In the genomic region with DNA sequence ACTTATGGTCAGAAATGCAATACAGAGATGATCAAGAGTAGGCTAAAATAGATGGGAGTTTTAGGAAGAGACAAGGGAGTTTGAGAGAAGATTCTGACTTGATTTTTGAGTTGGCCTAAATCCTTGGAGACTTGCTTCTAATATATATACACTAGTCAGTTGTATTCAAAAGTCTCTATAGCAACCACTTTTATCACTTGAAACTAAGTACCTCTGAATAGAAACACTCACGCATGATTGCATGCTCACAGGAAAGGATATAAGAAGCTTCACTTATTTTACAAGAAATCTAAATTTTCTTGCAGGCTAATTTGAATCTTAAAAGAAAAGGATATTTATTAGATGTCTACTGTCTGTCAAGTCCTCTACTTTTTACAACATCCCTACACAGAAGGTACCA, we compare ENCODE assay signal across 15 cellular contexts.
DNase-seq lines count a peak whose midpoint lies in the region; ATAC-seq and TF ChIP-seq lines count a peak whose summit lies in the region.
"Had no signal": no experiment of that assay in that cellular context is flagged by ENCODE, and none has a peak within 500 bp of the region (broad histone marks: within the 10 kb centered on the region; RNA-seq: fewer than 3 reads in every experiment).

No MANE protein-coding gene starts in this region.

- ATAC-seq in GM18909 (IDR thresholded peaks at IDR 0.05; ENCODE audit: poor library complexity, unreplicated experiment): peak; percentile 47
- peak; percentile 47 for ATAC-seq in HG02610 (IDR thresholded peaks at IDR 0.05; ENCODE audit: unreplicated experiment)
- ATAC-seq in HG03378 (IDR thresholded peaks at IDR 0.05; ENCODE audit: unreplicated experiment): peak; percentile 47
- peak; percentile 55 to 67 for ATAC-seq in naive B cell (ENCODE audit: low read depth in 2 of 2)
- no peak for ATAC-seq in heart right ventricle
- ATAC-seq: esophagus mucosa had no signal

- no peak overlapping the region for H3K27ac ChIP-seq in heart right ventricle
- H3K27ac ChIP-seq: HL-60, prostate gland had no signal

- DNase-seq in naive B cell: peak; percentile 52
- DNase-seq in occipital lobe (lab: John Stamatoyannopoulos, UW): no peak
- no peak for DNase-seq in NCI-H82 treated with DMSO at 0.1 percent for 48 hours (lab: John Stamatoyannopoulos, UW; ENCODE audit: unreplicated experiment)
- DNase-seq in retina: no peak
- DNase-seq in heart right ventricle: no peak
- DNase-seq: CD4-positive, alpha-beta T cell; stimulated activated CD4-positive, alpha-beta T cell treated with anti-CD3 and anti-CD28 coated beads, Interleukin-4, amount 100 ng/mL, for 24 hours had no signal

- peak overlapping the region; percentile 90 to 98 (median 94) for H3K27ac Mint-ChIP-seq in naive B cell
- H3K27ac Mint-ChIP-seq: activated naive CD8-positive, alpha-beta T cell; CD4-positive, alpha-beta T cell; mesothelial cell of epicardium had no signal

- 62 to 69% methylated on average over 1 of the region's 1 CpG for WGBS in heart right ventricle, 2 donors

- no peak overlapping the region for H3K4me3 ChIP-seq in heart right ventricle
- H3K4me3 ChIP-seq: prostate gland had no signal

- H3K4me1 Mint-ChIP-seq in naive B cell: peaks cover 67 to 80% (median 76%) of the 10 kb centered on the region in 3 donors
- H3K4me1 Mint-ChIP-seq: mesothelial cell of epicardium had no signal

- no peaks in the 10 kb centered on the region for H3K36me3 ChIP-seq in heart right ventricle
- H3K36me3 ChIP-seq: prostate gland had no signal

- H3K4me3 Mint-ChIP-seq in naive B cell: peak overlapping the region; percentile 44 to 83 (median 72)
- H3K4me3 Mint-ChIP-seq: activated naive CD8-positive, alpha-beta T cell; CD4-positive, alpha-beta T cell; mesothelial cell of epicardium had no signal

- no peaks in the 10 kb centered on the region for H3K27me3 Mint-ChIP-seq in naive B cell
- H3K27me3 Mint-ChIP-seq: activated naive CD8-positive, alpha-beta T cell; CD4-positive, alpha-beta T cell had no signal

- peaks cover 0 to 15% (median 0%) of the 10 kb centered on the region in 7 donors for H3K27me3 ChIP-seq in heart right ventricle

- no peaks in the 10 kb centered on the region for H3K36me3 Mint-ChIP-seq in naive B cell
- H3K36me3 Mint-ChIP-seq: activated naive CD8-positive, alpha-beta T cell; mesothelial cell of epicardium had no signal

- intact Hi-C loops in heart right ventricle (cut with DNase I): no loop called here

- H3K9me3 ChIP-seq in heart right ventricle: no peaks in the 10 kb centered on the region
- H3K9me3 ChIP-seq: prostate gland had no signal

- H3K4me1 ChIP-seq in heart right ventricle: no peaks in the 10 kb centered on the region
- H3K4me1 ChIP-seq: prostate gland had no signal

- TF ChIP-seq CTCF in heart right ventricle (IDR thresholded peaks at IDR 0.05): no peak

- peaks cover 0 to 2% (median 0%) of the 10 kb centered on the region in 7 donors for H3K9me3 Mint-ChIP-seq in naive B cell
- H3K9me3 Mint-ChIP-seq: CD4-positive, alpha-beta T cell; mesothelial cell of epicardium had no signal

Comparison
In these comparisons a context has a peak if more than half of its experiments do, and no peak if none do; other contexts are left out.
1. ATAC-seq: peak in GM18909 (single experiment), HG02610 (single experiment), HG03378 (single experiment) and naive B cell (2 of 2); none in heart right ventricle (0 of 8).